In the genomic region with DNA sequence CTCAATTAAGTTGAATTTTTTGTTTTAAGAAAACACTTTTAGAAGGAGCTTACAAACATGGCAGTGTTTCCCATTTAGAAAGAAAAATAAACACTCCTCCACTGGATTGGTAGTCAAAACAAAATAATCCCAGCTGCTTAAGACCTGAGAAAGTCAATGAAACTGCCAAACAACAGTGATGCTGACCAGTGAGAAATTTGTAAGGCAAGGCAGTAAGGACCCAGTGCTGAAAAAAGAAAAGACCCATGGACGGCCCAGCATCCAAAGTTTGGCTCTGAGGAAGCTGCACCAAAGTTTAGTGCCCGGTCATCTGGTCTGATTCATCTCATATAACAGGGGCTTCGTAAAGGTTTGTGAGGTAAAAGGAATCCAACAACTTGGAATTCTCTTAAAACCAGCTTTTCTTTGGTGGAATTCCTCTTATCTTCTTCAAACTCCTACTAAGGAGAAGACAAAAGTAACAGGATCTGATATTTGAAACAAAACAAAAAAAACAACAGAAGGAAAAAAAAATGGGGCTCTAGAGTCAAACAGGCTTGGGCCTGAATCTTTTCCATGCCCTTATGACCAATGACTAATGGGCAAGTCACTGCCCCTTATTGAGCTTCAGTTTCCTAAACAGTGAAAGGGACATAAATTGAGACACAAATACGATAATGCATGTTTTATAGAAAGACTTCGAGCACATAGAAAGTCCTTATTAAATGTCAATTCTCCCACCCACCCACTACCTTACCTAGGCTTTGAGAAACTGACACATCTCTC, we compare ENCODE assay signal across 22 cellular contexts.
DNase-seq lines count a peak whose midpoint lies in the region; ATAC-seq, FAIRE-seq and TF ChIP-seq lines count a peak whose summit lies in the region.
"Had no signal": no experiment of that assay in that cellular context is flagged by ENCODE, and none has a peak within 500 bp of the region (broad histone marks: within the 10 kb centered on the region; RNA-seq: fewer than 3 reads in every experiment).

No MANE protein-coding gene starts in this region.

- H4K20me1 ChIP-seq in SK-N-SH (ENCODE audit: insufficient read depth), result no peaks in the 10 kb centered on the region
- no peaks in the 10 kb centered on the region for H4K20me1 ChIP-seq in hepatocyte (ENCODE audit: insufficient read depth, poor library complexity, severe bottlenecking)

- no peak for TF ChIP-seq EP300 in SK-N-SH (IDR thresholded peaks at IDR 0.05; ENCODE audit: borderline replicate concordance in 1 of 2, low read depth in 1 of 2, low read length in 1 of 2)

- no peak for TF ChIP-seq RAD21 in SK-N-SH (IDR thresholded peaks at IDR 0.05; ENCODE audit: low read length)

- H3K4me2 ChIP-seq in SK-N-SH (no peak overlapping the region; the same call in 1 of the 2 replicates), hepatocyte (no peak overlapping the region)

- no peaks in the 10 kb centered on the region for H3F3A ChIP-seq in SK-N-SH (replicated peaks; ENCODE audit: insufficient read depth)

- no peak for ATAC-seq in SK-N-SH treated with all-trans-retinoic acid at 6 μM for 48 hours
- ATAC-seq: T-helper 17 cell had no signal

- no peak for DNase-seq in SK-N-SH
- DNase-seq in bronchial epithelial cell (ENCODE audit: low read depth), result peak; percentile 73
- no peak for DNase-seq in hepatocyte (ENCODE audit: low spot score)
- DNase-seq in OCI-M2 (lab: John Stamatoyannopoulos, UW; ENCODE audit: unreplicated experiment), result no peak
- DNase-seq in MV-4-11 (lab: John Stamatoyannopoulos, UW), result no peak
- DNase-seq in NCI-H2227 (lab: John Stamatoyannopoulos, UW; ENCODE audit: unreplicated experiment), result no peak
- no peak for DNase-seq in SHP77 treated with DMSO at 0.1 percent for 48 hours (lab: John Stamatoyannopoulos, UW)
- DNase-seq: activated CD4-positive, CD25-positive, alpha-beta regulatory T cell treated with anti-CD3 and anti-CD28 coated beads, Interleukin-2, amount 50 U/mL, for 72 hours; activated naive CD4-positive, alpha-beta T cell treated with anti-CD3 and anti-CD28 coated beads for 36 hours; brain microvascular endothelial cell; DMS79 treated with DMSO at 0.1 percent for 48 hours; dorsolateral prefrontal cortex; NCI-H146; NCI-H226; NK-92 treated with Interleukin-12 subunit alpha and Interleukin-12 subunit beta, amount 100 ng/mL, for 24 hours; stimulated activated naive CD4-positive, alpha-beta T cell; T-helper 17 cell; trophoblast cell had no signal

- no peaks in the 10 kb centered on the region for H3K27me3 ChIP-seq in SK-N-SH (ENCODE audit: insufficient read depth)
- H3K27me3 ChIP-seq in bronchial epithelial cell (ENCODE audit: control insufficient read depth, insufficient read depth, low read length), result no peaks in the 10 kb centered on the region
- H3K27me3 ChIP-seq in hepatocyte, result no peaks in the 10 kb centered on the region
- H3K27me3 ChIP-seq: brain microvascular endothelial cell, dorsolateral prefrontal cortex had no signal

- H3K27ac ChIP-seq in SK-N-SH (ENCODE audit: low read depth in 2 of 2, low read length in 1 of 2), result peak overlapping the region; percentile 61 to 87
- peak overlapping the region; percentile 23 for H3K27ac ChIP-seq in hepatocyte
- H3K27ac ChIP-seq: 22Rv1, brain microvascular endothelial cell, C4-2B, dorsolateral prefrontal cortex had no signal

- H3K4me3 ChIP-seq in SK-N-SH (ENCODE audit: low read depth in 2 of 2, low read length in 1 of 2) (no peak overlapping the region), bronchial epithelial cell (ENCODE audit: low read depth, low read length) (no peak overlapping the region), hepatocyte (no peak overlapping the region)
- H3K4me3 ChIP-seq: dorsolateral prefrontal cortex had no signal

- no peaks in the 10 kb centered on the region for H3K9me2 ChIP-seq in SK-N-SH
- H3K9me2 ChIP-seq in hepatocyte (replicated peaks; ENCODE audit: insufficient read depth), result no peaks in the 10 kb centered on the region

- POLR2A ChIA-PET in SK-N-SH (lab: Yijun Ruan, JAX), result interaction anchor here (1.9 kb wide), 1 partner anchor 25 kb away, joined by 6 read pairs; no protein-coding TSS in a partner anchor

- no peaks in the 10 kb centered on the region for H3K9me3 ChIP-seq in SK-N-SH
- H3K9me3 ChIP-seq in hepatocyte (ENCODE audit: low read depth), result no peaks in the 10 kb centered on the region

- H3K79me2 ChIP-seq in SK-N-SH (ENCODE audit: insufficient read depth), result no peaks in the 10 kb centered on the region
- H3K79me2 ChIP-seq in hepatocyte, result no peaks in the 10 kb centered on the region

- peaks cover 10 to 81% of the 10 kb centered on the region in 2 experiments; a peak in 3 of 4 replicates for H3K4me1 ChIP-seq in SK-N-SH (ENCODE audit: control insufficient read depth in 1 of 2, insufficient read depth in 2 of 2, low read depth in 1 of 2, low read length in 1 of 2)
- H3K4me1 ChIP-seq in hepatocyte (ENCODE audit: insufficient read depth), result peaks cover 9% of the 10 kb centered on the region

- H2AFZ ChIP-seq in SK-N-SH (ENCODE audit: low read depth), result 0 out of 2 replicates have a peak overlapping the region, but pooled peaks have one; percentile 44
- H2AFZ ChIP-seq in hepatocyte, result no peak overlapping the region

- no peak overlapping the region for H3K9ac ChIP-seq in SK-N-SH

- no peak for FAIRE-seq in bronchial epithelial cell (lab: Jason Lieb, UNC)
- FAIRE-seq: frontal cortex had no signal

- no peak for TF ChIP-seq CTCF in SK-N-SH (IDR thresholded peaks at IDR 0.05)
- no peak for TF ChIP-seq CTCF in bronchial epithelial cell (IDR thresholded peaks at IDR 0.05; ENCODE audit: insufficient read depth, low read length, severe bottlenecking)
- TF ChIP-seq CTCF in hepatocyte (IDR thresholded peaks at IDR 0.05; ENCODE audit: poor library complexity), result no peak

- H3K36me3 ChIP-seq in SK-N-SH (replicated peaks in 1 of 2; ENCODE audit: control insufficient read depth in 1 of 2, insufficient read depth in 2 of 2, low read length in 1 of 2), result peaks cover 0 to 2% of the 10 kb centered on the region in 2 experiments
- no peaks in the 10 kb centered on the region for H3K36me3 ChIP-seq in bronchial epithelial cell (ENCODE audit: control insufficient read depth, insufficient read depth, low read length)
- H3K36me3 ChIP-seq in hepatocyte (replicated peaks; ENCODE audit: insufficient read depth, low read depth), result no peaks in the 10 kb centered on the region
- H3K36me3 ChIP-seq: brain microvascular endothelial cell had no signal

- CTCF ChIA-PET in SK-N-SH (lab: Yijun Ruan, JAX), result interaction anchor here (0.6 to 6.9 kb wide), 8 partner anchors 11 to 310 kb away, joined by 3 to 103 read pairs (median 3); no protein-coding TSS in a partner anchor

- WGBS in SK-N-SH (ENCODE audit: low lambda C conversion rate), result 39% methylated on average over 5 of the region's 5 CpGs
- WGBS in hepatocyte (ENCODE audit: low lambda C conversion rate, missing lambda C conversion rate), result 63% methylated on average over 5 of the region's 5 CpGs

TF ChIP-seq in SK-N-SH, 30 proteins besides CTCF, POLR2A, EP300 and RAD21:
- peak; percentile 15; the same call in 1 of the 2 replicates for TF ChIP-seq JUND (IDR thresholded peaks at IDR 0.05)
- TF ChIP-seq RXRA (IDR thresholded peaks at IDR 0.05; ENCODE audit: borderline replicate concordance, low read depth), result no peak
TF ChIP-seq in SK-N-SH: peak in this region for 1.

TF ChIP-seq in SK-N-SH treated with all-trans-retinoic acid at 6 μM for 48 hours, 23 proteins besides CTCF, POLR2A, EP300 and RAD21:
- TF ChIP-seq, protein P1, sequence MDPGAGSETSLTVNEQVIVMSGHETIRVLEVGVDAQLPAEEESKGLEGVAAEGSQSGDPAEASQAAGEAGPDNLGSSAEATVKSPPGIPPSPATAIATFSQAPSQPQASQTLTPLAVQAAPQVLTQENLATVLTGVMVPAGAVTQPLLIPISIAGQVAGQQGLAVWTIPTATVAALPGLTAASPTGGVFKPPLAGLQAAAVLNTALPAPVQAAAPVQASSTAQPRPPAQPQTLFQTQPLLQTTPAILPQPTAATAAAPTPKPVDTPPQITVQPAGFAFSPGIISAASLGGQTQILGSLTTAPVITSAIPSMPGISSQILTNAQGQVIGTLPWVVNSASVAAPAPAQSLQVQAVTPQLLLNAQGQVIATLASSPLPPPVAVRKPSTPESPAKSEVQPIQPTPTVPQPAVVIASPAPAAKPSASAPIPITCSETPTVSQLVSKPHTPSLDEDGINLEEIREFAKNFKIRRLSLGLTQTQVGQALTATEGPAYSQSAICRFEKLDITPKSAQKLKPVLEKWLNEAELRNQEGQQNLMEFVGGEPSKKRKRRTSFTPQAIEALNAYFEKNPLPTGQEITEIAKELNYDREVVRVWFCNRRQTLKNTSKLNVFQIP (CRISPR knock-in tag; IDR thresholded peaks at IDR 0.05; ENCODE audit: borderline replicate concordance, low read depth), result no peak
- TF ChIP-seq ZFP3 (CRISPR knock-in tag; IDR thresholded peaks at IDR 0.05) (no peak), ISL1 (CRISPR knock-in tag; IDR thresholded peaks at IDR 0.05) (no peak)
